9 cellular contexts compared by ENCODE assay signal in genomic region chr11:66641834-66642233, GRCh38. TPM values are rescaled to one million over a fixed set of nuclear protein-coding genes. Genes with fewer than 3 reads are reported as not detected.
DNase-seq lines count a peak whose midpoint lies in the region; ATAC-seq and TF ChIP-seq lines count a peak whose summit lies in the region.
"Had no signal": no experiment of that assay in that cellular context is flagged by ENCODE, and none has a peak within 500 bp of the region (broad histone marks: within the 10 kb centered on the region; RNA-seq: fewer than 3 reads in every experiment).

No MANE protein-coding gene starts in this region.

- H3K36me3 ChIP-seq in BJ (ENCODE audit: control insufficient read depth, insufficient read depth, low read length), result peaks cover 24% of the 10 kb centered on the region

- H3K4me1 ChIP-seq in foreskin keratinocyte, result peaks cover 29% of the 10 kb centered on the region

- intact Hi-C loops in MCF 10A (cut with micrococcal nuclease), result loop anchor here (5.0 kb wide), 1 partner anchor 65 kb away; no protein-coding TSS in a partner anchor

- H3K27me3 Mint-ChIP-seq in MCF 10A (ENCODE audit: insufficient read depth, unreplicated experiment), result no peaks in the 10 kb centered on the region
- no peaks in the 10 kb centered on the region for H3K27me3 Mint-ChIP-seq in nephron (ENCODE audit: low read depth)

- CTCF ChIA-PET in BJ (lab: Yijun Ruan, JAX), result no interaction called here
- CTCF ChIA-PET in MCF 10A (lab: Yijun Ruan, JAX), result no interaction called here

- no peaks in the 10 kb centered on the region for H3K27me3 ChIP-seq in BJ (ENCODE audit: control insufficient read depth, insufficient read depth, low read length)
- no peaks in the 10 kb centered on the region for H3K27me3 ChIP-seq in foreskin keratinocyte

- peaks cover 86% of the 10 kb centered on the region for H3K36me3 Mint-ChIP-seq in MCF 10A (ENCODE audit: insufficient read depth, unreplicated experiment)
- peaks cover 76% of the 10 kb centered on the region for H3K36me3 Mint-ChIP-seq in nephron (ENCODE audit: low read depth)

- peaks cover 62% of the 10 kb centered on the region for H3K4me1 Mint-ChIP-seq in MCF 10A (ENCODE audit: insufficient read depth, unreplicated experiment)
- peaks cover 86% of the 10 kb centered on the region for H3K4me1 Mint-ChIP-seq in nephron

- DNase-seq in BJ (ENCODE audit: low read depth) (no peak), LNCaP clone FGC (ENCODE audit: low read depth) (no peak), MCF 10A (ENCODE audit: unreplicated experiment) (no peak), retina (no peak), foreskin keratinocyte (no peak), HuH-7.5 (ENCODE audit: low spot score) (no peak), DMS53 treated with DMSO at 0.1 percent for 48 hours (lab: John Stamatoyannopoulos, UW; ENCODE audit: unreplicated experiment) (no peak)
- DNase-seq: stimulated activated naive CD4-positive, alpha-beta T cell treated with Interleukin-2 at 50 U/mL for 16 hours had no signal

- H3K27ac ChIP-seq in foreskin keratinocyte, result no peak overlapping the region

- peak overlapping the region; percentile 97 for H3K4me3 Mint-ChIP-seq in MCF 10A (ENCODE audit: unreplicated experiment)
- peak overlapping the region; percentile 95 to 98 (median 97) for H3K4me3 Mint-ChIP-seq in nephron

- H3K27ac Mint-ChIP-seq in MCF 10A (ENCODE audit: low read depth, unreplicated experiment) (peak overlapping the region; percentile 55), nephron (peak overlapping the region in 1 of 3 experiments; percentile 3)

- no peak for TF ChIP-seq CTCF in BJ (IDR thresholded peaks at IDR 0.05; ENCODE audit: insufficient read depth, low read depth, low read length)
- no peak for TF ChIP-seq CTCF in LNCaP clone FGC (IDR thresholded peaks at IDR 0.05; ENCODE audit: control insufficient read depth, extremely low read depth, insufficient read depth)
- TF ChIP-seq CTCF in MCF 10A (IDR thresholded peaks at IDR 0.05; ENCODE audit: unreplicated experiment), result no peak
- no peak for TF ChIP-seq CTCF in nephron (IDR thresholded peaks at IDR 0.05; ENCODE audit: unreplicated experiment in 3 of 3)
- no peak for TF ChIP-seq CTCF in foreskin keratinocyte (conservative IDR thresholded peaks at IDR 0.05)

- ATAC-seq in foreskin keratinocyte, result no peak

- no TSS peak for BruUV-seq in MCF 10A (replicated peaks; lab: Mats Ljungman, UMichigan)

- H3K9me3 Mint-ChIP-seq in MCF 10A (ENCODE audit: unreplicated experiment) (no peaks in the 10 kb centered on the region), nephron (no peaks in the 10 kb centered on the region)

- H3K4me3 ChIP-seq in BJ (ENCODE audit: low read depth, low read length) (peak overlapping the region; percentile 70), LNCaP clone FGC (ENCODE audit: low read depth, low read length) (0 out of 2 replicates have a peak overlapping the region, but pooled peaks have one; percentile 0)

- POLR2A ChIA-PET in BJ (lab: Charles Lee), result no interaction called here
- POLR2A ChIA-PET in MCF 10A (lab: Yijun Ruan, JAX), result interaction anchor here (1.0 to 17.6 kb wide), 2 partner anchors 13 to 22 kb away, joined by 5 to 420 read pairs; partner anchors contain the start of gene RBM14

RNA-seq across cellular contexts. Expression of gene RBM4, which starts 3.3 kb away (rescaled TPM):
- polyA plus RNA-seq in BJ (2011; rRNA removed) (183 and 213 TPM in 2 replicates), foreskin keratinocyte (108 and 115 TPM in 2 replicates)
- polyA minus RNA-seq in BJ (2011; rRNA and poly(A)+ RNA removed), result 64.6 and 100 TPM in 2 replicates
- total RNA-seq in MCF 10A (2022) (171 and 172 TPM in 2 replicates), foreskin keratinocyte (99.1 and 103 TPM in 2 replicates)

RNA-seq across cellular contexts. Expression of gene RBM14, which starts 25.4 kb away (rescaled TPM):
- polyA plus RNA-seq in BJ (2011; rRNA removed) (16.9 and 18.6 TPM in 2 replicates), foreskin keratinocyte (45.3 and 54.8 TPM in 2 replicates)
- polyA minus RNA-seq in BJ (2011; rRNA and poly(A)+ RNA removed), result 15.7 and 17.3 TPM in 2 replicates
- total RNA-seq in MCF 10A (2022) (78.1 and 88.3 TPM in 2 replicates), foreskin keratinocyte (50.3 and 57.6 TPM in 2 replicates)

RNA-seq across cellular contexts. Expression of gene RBM4B, which starts 35.9 kb away (rescaled TPM):
- polyA plus RNA-seq in BJ (2011; rRNA removed) (26.7 and 29.6 TPM in 2 replicates), foreskin keratinocyte (12.7 and 14.1 TPM in 2 replicates)
- 10.9 and 18.5 TPM in 2 replicates for polyA minus RNA-seq in BJ (2011; rRNA and poly(A)+ RNA removed)
- total RNA-seq in MCF 10A (2022) (9.5 and 13.5 TPM in 2 replicates), foreskin keratinocyte (18.2 and 18.6 TPM in 2 replicates)

RNA-seq across cellular contexts. Expression of gene CCS, which starts 48.8 kb away (rescaled TPM):
- polyA plus RNA-seq in BJ (2011; rRNA removed) (23.9 and 36.4 TPM in 2 replicates), foreskin keratinocyte (28.6 and 32.6 TPM in 2 replicates)
- polyA minus RNA-seq in BJ (2011; rRNA and poly(A)+ RNA removed), result 20.4 and 25.4 TPM in 2 replicates
- total RNA-seq in MCF 10A (2022) (25.8 and 34.4 TPM in 2 replicates), foreskin keratinocyte (23.6 and 28.7 TPM in 2 replicates)

RNA-seq across cellular contexts. Expression of gene CCDC87, which starts 49.0 kb away (rescaled TPM):
- polyA plus RNA-seq in BJ (2011; rRNA removed), result 0.12 and 0.15 TPM in 2 replicates
- polyA minus RNA-seq in BJ (2011; rRNA and poly(A)+ RNA removed), result 0.19 TPM in 1 of 2 replicates, not detected in the other
- not detected in 2 replicates for total RNA-seq in MCF 10A (2022)
- total RNA-seq in foreskin keratinocyte, result 0.32 and 0.34 TPM in 2 replicates
- polyA plus RNA-seq in foreskin keratinocyte, result 0.11 and 0.13 TPM in 2 replicates
